Comparison of ENCODE assay signal across 21 cellular contexts in the genomic region with DNA sequence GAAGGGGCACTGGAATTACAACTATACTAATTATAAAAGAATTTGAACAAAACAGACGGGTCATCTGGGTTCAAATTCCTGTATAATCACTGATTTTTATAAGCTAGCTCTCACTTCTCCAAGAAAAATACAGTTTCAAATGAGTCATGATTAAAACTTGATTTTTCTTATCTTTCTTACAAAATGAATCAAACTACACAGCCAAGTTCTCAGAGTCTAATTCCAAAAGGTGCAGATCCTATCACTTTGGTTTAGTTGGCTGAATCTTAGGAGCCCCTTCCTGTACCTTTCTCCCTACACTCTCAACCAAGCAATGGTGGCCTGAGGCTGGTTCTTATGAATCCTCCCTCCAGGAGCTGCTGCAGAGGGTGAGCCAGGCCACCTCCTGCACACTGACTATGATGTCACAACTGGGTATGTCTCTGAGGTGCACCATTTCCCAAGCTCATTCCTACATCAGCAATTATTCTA. TPM values are rescaled to one million over a fixed set of nuclear protein-coding genes. Genes with fewer than 3 reads are reported as not detected.
A peak's percentile ranks its signal among the peaks of the same experiment; 100 is the strongest.
DNase-seq lines count a peak whose midpoint lies in the region; ATAC-seq and TF ChIP-seq lines count a peak whose summit lies in the region.
"Had no signal": no experiment of that assay in that cellular context is flagged by ENCODE, and none has a peak within 500 bp of the region (broad histone marks: within the 10 kb centered on the region; RNA-seq: fewer than 3 reads in every experiment).

No MANE protein-coding gene starts in this region.

- TF ChIP-seq CTCF in choroid plexus epithelial cell (conservative IDR thresholded peaks at IDR 0.05; ENCODE audit: low read depth, low read length) = no peak
- TF ChIP-seq CTCF in omental fat pad (IDR thresholded peaks at IDR 0.05) = no peak

- DNase-seq in AG20443 (ENCODE audit: low spot score) (peak; percentile 35), LHCN-M2 (ENCODE audit: low read depth) (peak; percentile 14), choroid plexus epithelial cell (ENCODE audit: low read depth) (peak; percentile 51), omental fat pad (ENCODE audit: low spot score) (no peak), NCI-H187 (lab: John Stamatoyannopoulos, UW) (no peak)
- DNase-seq in effector CD4-positive, alpha-beta T cell = no peak
- DNase-seq: activated CD4-positive, alpha-beta T cell treated with anti-CD3 and anti-CD28 coated beads, Interleukin-2, amount 50 U/mL, for 4 hours; activated naive CD8-positive, alpha-beta T cell treated with anti-CD3 and anti-CD28 coated beads, Interleukin-2, amount 10 ng/mL, durations not matched to agents 7 days and 5 days; activated T-cell treated with anti-CD3 and anti-CD28 coated beads, Interleukin-2, amount 50 U/mL, for 4 hours; DMS153; left ventricle myocardium inferior; naive B cell; NCI-H1105; NCI-H2227 treated with DMSO at 0.1 percent for 48 hours; psoas muscle; stimulated activated CD4-positive, alpha-beta T cell treated with anti-CD3 and anti-CD28 coated beads, Interleukin-1b, Interleukin-23, amount 100 ng/mL, for 48 hours; thyroid gland had no signal

- no peak overlapping the region for H3K4me3 ChIP-seq in choroid plexus epithelial cell (ENCODE audit: low read depth, low read length)
- H3K4me3 ChIP-seq: left ventricle myocardium inferior, psoas muscle, SK-N-MC, thyroid gland had no signal

- ATAC-seq in omental fat pad (ENCODE audit: low FRiP score) (peak; percentile 89), GM18907 (IDR thresholded peaks at IDR 0.05; ENCODE audit: unreplicated experiment) (no peak), GM21381 (IDR thresholded peaks at IDR 0.05; ENCODE audit: unreplicated experiment) (no peak)
- ATAC-seq: activated T-cell treated with anti-CD3 and anti-CD28 coated beads, Interleukin-2, amount 50 U/mL, for 4 hours; psoas muscle had no signal

RNA-seq across cellular contexts. Expression of gene BMP4, which starts 43.8 kb away (rescaled TPM):
- 2.5 and 3.7 TPM in 2 replicates for total RNA-seq in LHCN-M2 (2014; rRNA removed)
- 22.3 TPM for polyA plus RNA-seq in LHCN-M2 (2012)
- 10 to 100 TPM; 13.7 to 33.4 (median 20.0) TPM for total RNA-seq in omental fat pad
- polyA plus RNA-seq: IgD-negative memory B cell had no signal

Comparison
In these comparisons a context has a peak if more than half of its experiments do, and no peak if none do; other contexts are left out.
1. DNase-seq: peak in AG20443 (single experiment), LHCN-M2 (single experiment) and choroid plexus epithelial cell (single experiment); none in omental fat pad (single experiment), effector CD4-positive, alpha-beta T cell (single experiment) and NCI-H187 (0 of 2).